Comparison of ENCODE assay signal across 16 cellular contexts in genomic region chr1:145805057-145805456, GRCh38. TPM values are rescaled to one million over a fixed set of nuclear protein-coding genes. Genes with fewer than 3 reads are reported as not detected.
DNase-seq lines count a peak whose midpoint lies in the region; ATAC-seq and TF ChIP-seq lines count a peak whose summit lies in the region.
"Had no signal": no experiment of that assay in that cellular context is flagged by ENCODE, and none has a peak within 500 bp of the region (broad histone marks: within the 10 kb centered on the region; RNA-seq: fewer than 3 reads in every experiment).

No MANE protein-coding gene starts in this region.

- WGBS in GM23248 (ENCODE audit: low coverage in 1 of 2, low lambda C conversion rate in 2 of 2, missing lambda C conversion rate in 2 of 2), 2 experiments, result 6 to 15% methylated on average over 1 of the region's 1 CpG
- WGBS in psoas muscle, 3 donors, result 29 to 47% (median 37%) methylated on average over 1 of the region's 1 CpG

- H3K4me2 ChIP-seq in GM23248 (ENCODE audit: unreplicated experiment) (peak overlapping the region; percentile 2), fibroblast of lung (ENCODE audit: extremely low read depth, insufficient read depth, low read length) (no peak overlapping the region)

- no peak overlapping the region; the same call in 1 of the 2 replicates for H3K27ac ChIP-seq in GM23248
- no peak overlapping the region for H3K27ac ChIP-seq in fibroblast of lung (ENCODE audit: insufficient read depth, low read length)
- peak overlapping the region; percentile 83 for H3K27ac ChIP-seq in psoas muscle

- no peak overlapping the region for H3K9ac ChIP-seq in GM23248
- no peak overlapping the region for H3K9ac ChIP-seq in adipocyte (ENCODE audit: low read length)
- no peak overlapping the region for H3K9ac ChIP-seq in fibroblast of lung (ENCODE audit: insufficient read depth, low read length)

- in situ Hi-C loops in GM23248 (cut with MboI), result no loop called here

- H3K4me3 ChIP-seq in GM23248 (no peak overlapping the region), adipocyte (ENCODE audit: low read length) (no peak overlapping the region), fibroblast of lung (replicated peaks in 1 of 4; ENCODE audit: control extremely low read depth in 1 of 4, insufficient read depth in 1 of 4, low read depth in 3 of 4, low read length in 4 of 4) (no peak overlapping the region), psoas muscle (no peak overlapping the region)
- H3K4me3 ChIP-seq: MG63 had no signal

- peaks cover 11% of the 10 kb centered on the region for H4K20me1 ChIP-seq in GM23248 (ENCODE audit: insufficient read depth)
- no peaks in the 10 kb centered on the region for H4K20me1 ChIP-seq in fibroblast of lung (ENCODE audit: control insufficient read depth, extremely low read depth, insufficient read depth, low read length)

- intact Hi-C loops in psoas muscle (cut with DNase I), result no loop called here

- H3K9me3 ChIP-seq in GM23248 (ENCODE audit: low read depth) (no peaks in the 10 kb centered on the region), adipocyte (ENCODE audit: control insufficient read depth, low read length) (no peaks in the 10 kb centered on the region), fibroblast of lung (ENCODE audit: control insufficient read depth, insufficient read depth, low read depth, low read length) (no peaks in the 10 kb centered on the region), psoas muscle (no peaks in the 10 kb centered on the region)
- H3K9me3 ChIP-seq: MG63 had no signal

- H3K9me2 ChIP-seq in GM23248 (ENCODE audit: insufficient read depth), result no peaks in the 10 kb centered on the region

- TF ChIP-seq CTCF in fibroblast of lung (conservative IDR thresholded peaks at IDR 0.05 in 1 of 2, IDR thresholded peaks at IDR 0.05 in 1 of 2; ENCODE audit: low read depth in 1 of 2, low read length in 2 of 2), result no peak
- no peak for TF ChIP-seq CTCF in psoas muscle (IDR thresholded peaks at IDR 0.05)

- H2AFZ ChIP-seq in GM23248 (no peak overlapping the region), fibroblast of lung (ENCODE audit: low read length) (no peak overlapping the region)

- H3K27me3 ChIP-seq in GM23248 (replicated peaks; ENCODE audit: insufficient read depth) (no peaks in the 10 kb centered on the region), adipocyte (replicated peaks; ENCODE audit: control insufficient read depth, insufficient read depth, low read length) (no peaks in the 10 kb centered on the region), fibroblast of lung (ENCODE audit: control insufficient read depth, insufficient read depth, low read length) (no peaks in the 10 kb centered on the region), psoas muscle (ENCODE audit: insufficient read depth in 3 of 3, low read length in 2 of 3) (no peaks in the 10 kb centered on the region)
- H3K27me3 ChIP-seq: MG63 had no signal

- H3K36me3 ChIP-seq in GM23248 (ENCODE audit: low read depth), result no peaks in the 10 kb centered on the region
- H3K36me3 ChIP-seq in adipocyte (ENCODE audit: control insufficient read depth, insufficient read depth, low read length, severe bottlenecking), result no peaks in the 10 kb centered on the region
- H3K36me3 ChIP-seq in fibroblast of lung (ENCODE audit: control insufficient read depth, insufficient read depth, low read length), result no peaks in the 10 kb centered on the region
- H3K36me3 ChIP-seq in psoas muscle (ENCODE audit: insufficient read depth in 1 of 2, low read depth in 1 of 2), result no peaks in the 10 kb centered on the region

- H3K4me1 ChIP-seq in GM23248 (ENCODE audit: insufficient read depth), result peaks cover 37% of the 10 kb centered on the region
- peaks cover 39% of the 10 kb centered on the region for H3K4me1 ChIP-seq in adipocyte (ENCODE audit: control insufficient read depth, insufficient read depth, low read length)
- H3K4me1 ChIP-seq in fibroblast of lung (ENCODE audit: control insufficient read depth, extremely low read depth, insufficient read depth, low read length), result peaks cover 2% of the 10 kb centered on the region
- H3K4me1 ChIP-seq in psoas muscle, result peaks cover 76% of the 10 kb centered on the region

- H3K79me2 ChIP-seq in GM23248 (ENCODE audit: insufficient read depth) (peaks cover 93% of the 10 kb centered on the region), fibroblast of lung (ENCODE audit: control insufficient read depth, insufficient read depth, low read length) (peaks cover 80% of the 10 kb centered on the region)

- DNase-seq in GM23248 (peak; percentile 59), adipocyte (ENCODE audit: low read depth) (peak; percentile 28), fibroblast of lung (ENCODE audit: low read depth in 2 of 2) (peak; percentile 34 to 40), psoas muscle (no peak), SW 1271 (lab: John Stamatoyannopoulos, UW) (no peak), NCI-H226 (no peak)
- no peak for DNase-seq in activated CD8-positive, alpha-beta memory T cell treated with anti-CD3 and anti-CD28 coated beads for 24 hours
- no peak for DNase-seq in activated CD4-positive, alpha-beta T cell treated with anti-CD3 and anti-CD28 coated beads for 1 hour
- DNase-seq: Calu3, DMS79, KG1, MG63, NCI-H1105, NCI-H1694 treated with DMSO at 0.1 percent for 48 hours, NCI-H748 treated with DMSO at 0.1 percent for 48 hours, PC-3 had no signal

- no peak for ATAC-seq in psoas muscle
- ATAC-seq: PC-3 had no signal

- H3F3A ChIP-seq in GM23248 (ENCODE audit: insufficient read depth), result no peaks in the 10 kb centered on the region; the same call in 1 of the 2 replicates

RNA-seq across cellular contexts. Expression of gene RNF115, which starts 18.8 kb away (rescaled TPM):
- total RNA-seq in GM23248 (2014; rRNA removed; shearing (Covaris generic)), result 14.5 and 14.8 TPM in 2 replicates
- polyA plus RNA-seq in GM23248 (2016; fragmentation: Nextera tagmentation; extraction: Ambion mirVana), result 13.9 and 14.2 TPM in 2 replicates
- total RNA-seq in fibroblast of lung, result 9.2 and 19.8 TPM in 2 replicates
- polyA plus RNA-seq in fibroblast of lung, result 16.2 and 25.5 TPM in 2 replicates
- polyA plus RNA-seq in fibroblast of lung (2012), result 12.3 and 22.4 TPM in 2 replicates
- 15.8 and 17.5 TPM in 2 replicates for polyA minus RNA-seq in fibroblast of lung (ENCODE audit: low replicate concordance)
- 10 to 100 TPM; 44.5 to 81.6 (median 62.8) TPM for total RNA-seq in psoas muscle
- polyA plus RNA-seq in psoas muscle, result 10 to 100 TPM in 2 of 3 donors, 1 to 10 TPM in 1; 3.2 to 52.6 (median 24.9) TPM

RNA-seq across cellular contexts. Expression of gene POLR3C, which starts 18.9 kb away (rescaled TPM):
- 23.1 and 42.2 TPM in 2 replicates for total RNA-seq in GM23248 (2014; rRNA removed; shearing (Covaris generic))
- polyA plus RNA-seq in GM23248 (2016; fragmentation: Nextera tagmentation; extraction: Ambion mirVana) (38.4 and 39.0 TPM in 2 replicates), fibroblast of lung (45.1 and 64.5 TPM in 2 replicates), psoas muscle (10 to 100 TPM in 1 of 3 donors, 1 to 10 TPM in 2; 8.6 to 16.8 (median 9.9) TPM)
- total RNA-seq in fibroblast of lung (32.1 and 38.3 TPM in 2 replicates), psoas muscle (10 to 100 TPM; 13.2 to 21.8 (median 18.9) TPM)
- polyA plus RNA-seq in fibroblast of lung (2012), result 29.2 and 42.4 TPM in 2 replicates
- polyA minus RNA-seq in fibroblast of lung (ENCODE audit: low replicate concordance), result 19.7 and 37.2 TPM in 2 replicates

RNA-seq across cellular contexts. Expression of gene NUDT17, which starts 40.4 kb away (rescaled TPM):
- 5.9 and 12.0 TPM in 2 replicates for total RNA-seq in GM23248 (2014; rRNA removed; shearing (Covaris generic))
- polyA plus RNA-seq in GM23248 (2016; fragmentation: Nextera tagmentation; extraction: Ambion mirVana) (7.8 and 9.5 TPM in 2 replicates), fibroblast of lung (3.4 and 4.5 TPM in 2 replicates), psoas muscle (1 to 10 TPM; 1.6 to 2.7 (median 1.9) TPM)
- total RNA-seq in fibroblast of lung (2.1 and 5.1 TPM in 2 replicates), psoas muscle (1 to 10 TPM; 1.4 to 2.9 (median 1.7) TPM)
- polyA plus RNA-seq in fibroblast of lung (2012), result 3.5 and 4.6 TPM in 2 replicates
- 5.1 and 5.7 TPM in 2 replicates for polyA minus RNA-seq in fibroblast of lung (ENCODE audit: low replicate concordance)

RNA-seq across cellular contexts. Expression of gene PIAS3, which starts 53.8 kb away (rescaled TPM):
- total RNA-seq in GM23248 (2014; rRNA removed; shearing (Covaris generic)), result 22.2 and 32.5 TPM in 2 replicates
- polyA plus RNA-seq in GM23248 (2016; fragmentation: Nextera tagmentation; extraction: Ambion mirVana) (58.3 and 63.0 TPM in 2 replicates), fibroblast of lung (22.9 and 29.3 TPM in 2 replicates), psoas muscle (10 to 100 TPM; 14.4 to 26.2 (median 19.1) TPM)
- total RNA-seq in fibroblast of lung (5.1 and 8.9 TPM in 2 replicates), psoas muscle (10 to 100 TPM in 3 of 4 donors, 1 to 10 TPM in 1; 9.7 to 18.2 (median 15.3) TPM)
- 34.9 and 43.2 TPM in 2 replicates for polyA plus RNA-seq in fibroblast of lung (2012)
- 44.6 and 67.5 TPM in 2 replicates for polyA minus RNA-seq in fibroblast of lung (ENCODE audit: low replicate concordance)

Comparison
In these comparisons a context has a peak if more than half of its experiments do, and no peak if none do; other contexts are left out.
1. DNase-seq: peak in GM23248 (single experiment), adipocyte (single experiment) and fibroblast of lung (2 of 2); none in psoas muscle (0 of 2), SW 1271 (0 of 2), NCI-H226 (single experiment), activated CD8-positive, alpha-beta memory T cell treated with anti-CD3 and anti-CD28 coated beads for 24 hours (single experiment) and activated CD4-positive, alpha-beta T cell treated with anti-CD3 and anti-CD28 coated beads for 1 hour (single experiment).